In genomic region chr1:247008406-247008799, GRCh38 we compare ENCODE assay signal across 8 cellular contexts. TPM values are rescaled to one million over a fixed set of nuclear protein-coding genes. Genes with fewer than 3 reads are reported as not detected.
DNase-seq lines count a peak whose midpoint lies in the region; ATAC-seq and TF ChIP-seq lines count a peak whose summit lies in the region.

No MANE protein-coding gene starts in this region.

- CTCF ChIA-PET in activated CD8-positive, alpha-beta T cell treated with anti-CD3 and anti-CD28 coated beads for 36 hours (lab: Charles Lee) = interaction anchor here (1.4 kb wide), 1 partner anchor 29 kb away, joined by 3 read pairs; no protein-coding TSS in a partner anchor

- no peak for ATAC-seq in heart right ventricle
- ATAC-seq in activated CD8-positive, alpha-beta T cell treated with anti-CD3 and anti-CD28 coated beads for 36 hours = no peak

- DNase-seq in heart right ventricle = no peak
- no peak for DNase-seq in right atrium auricular region (ENCODE audit: low spot score)
- no peak for DNase-seq in activated CD8-positive, alpha-beta T cell treated with anti-CD3 and anti-CD28 coated beads for 36 hours
- no peak for DNase-seq in type B pancreatic cell (ENCODE audit: extremely low spot score, unreplicated experiment)
- DNase-seq in activated CD4-positive, alpha-beta T cell treated with anti-CD3 and anti-CD28 coated beads for 1 hour = no peak
- no peak for DNase-seq in ovary
- DNase-seq in tibial artery = no peak

- TF ChIP-seq POLR2A in ovary (IDR thresholded peaks at IDR 0.05) = no peak

- no peaks in the 10 kb centered on the region for H3K36me3 ChIP-seq in heart right ventricle
- no peaks in the 10 kb centered on the region for H3K36me3 ChIP-seq in right atrium auricular region
- H3K36me3 ChIP-seq in iPS-15b (ENCODE audit: control insufficient read depth, insufficient read depth, low read length) = no peaks in the 10 kb centered on the region
- H3K36me3 ChIP-seq in ovary = no peaks in the 10 kb centered on the region
- H3K36me3 ChIP-seq in tibial artery = no peaks in the 10 kb centered on the region

- peaks cover 17% of the 10 kb centered on the region for H3K36me3 Mint-ChIP-seq in activated CD8-positive, alpha-beta T cell treated with anti-CD3 and anti-CD28 coated beads for 36 hours (ENCODE audit: low read depth)
- peaks cover 23% of the 10 kb centered on the region for H3K36me3 Mint-ChIP-seq in type B pancreatic cell

- intact Hi-C loops in heart right ventricle (cut with DNase I) (no loop called here), ovary (cut with DNase I) (no loop called here), tibial artery (cut with DNase I; ENCODE audit: low total_unique reads) (no loop called here)
- intact Hi-C loops in activated CD8-positive, alpha-beta T cell treated with anti-CD3 and anti-CD28 coated beads for 36 hours (cut with micrococcal nuclease) = no loop called here

- H3K9me3 ChIP-seq in heart right ventricle (peaks cover 0 to 49% (median 5%) of the 10 kb centered on the region in 11 donors), right atrium auricular region (peaks cover 0 to 6% of the 10 kb centered on the region in 2 donors), iPS-15b (ENCODE audit: control insufficient read depth, insufficient read depth, low read length) (no peaks in the 10 kb centered on the region), ovary (no peaks in the 10 kb centered on the region), tibial artery (peaks cover 0 to 29% (median 7%) of the 10 kb centered on the region in 3 donors)

- H3K4me1 ChIP-seq in heart right ventricle (peaks cover 0 to 8% (median 0%) of the 10 kb centered on the region in 9 donors), right atrium auricular region (peaks cover 0 to 3% of the 10 kb centered on the region in 2 donors), iPS-15b (ENCODE audit: control insufficient read depth, insufficient read depth, low read length) (no peaks in the 10 kb centered on the region), ovary (ENCODE audit: insufficient read depth) (no peaks in the 10 kb centered on the region), tibial artery (peaks cover 0 to 13% (median 5%) of the 10 kb centered on the region in 4 donors)

- TF ChIP-seq EP300 in ovary (IDR thresholded peaks at IDR 0.05) = no peak

- H3K4me3 ChIP-seq in heart right ventricle = peak overlapping the region in 6 of 10 donors; percentile 60 to 69 (median 66)
- H3K4me3 ChIP-seq in right atrium auricular region = peak overlapping the region in 1 of 2 donors; percentile 62
- H3K4me3 ChIP-seq in iPS-15b (ENCODE audit: low read depth, low read length) = peak overlapping the region; percentile 94
- no peak overlapping the region for H3K4me3 ChIP-seq in ovary
- peak overlapping the region in 1 of 2 donors; percentile 62 for H3K4me3 ChIP-seq in tibial artery

- H3K9me3 Mint-ChIP-seq in activated CD8-positive, alpha-beta T cell treated with anti-CD3 and anti-CD28 coated beads for 36 hours = peaks cover 14% of the 10 kb centered on the region
- H3K9me3 Mint-ChIP-seq in type B pancreatic cell = peaks cover 6% of the 10 kb centered on the region

- no peak overlapping the region for H3K9ac ChIP-seq in iPS-15b (ENCODE audit: low read depth, low read length)

- no peak overlapping the region for H3K27ac Mint-ChIP-seq in activated CD8-positive, alpha-beta T cell treated with anti-CD3 and anti-CD28 coated beads for 36 hours
- peak overlapping the region; percentile 99 for H3K27ac Mint-ChIP-seq in type B pancreatic cell

- 87% methylated on average over 13 of the region's 13 CpGs for WGBS in heart right ventricle, 2 donors
- 73 to 80% (median 78%) methylated on average over 13 of the region's 13 CpGs for WGBS in ovary, 3 donors

- POLR2A ChIA-PET in activated CD8-positive, alpha-beta T cell treated with anti-CD3 and anti-CD28 coated beads for 36 hours (lab: Charles Lee) = no interaction called here

- H3K27ac ChIP-seq in heart right ventricle = no peak overlapping the region
- no peak overlapping the region for H3K27ac ChIP-seq in right atrium auricular region
- H3K27ac ChIP-seq in ovary = no peak overlapping the region
- H3K27ac ChIP-seq in tibial artery = no peak overlapping the region

- H3K4me3 Mint-ChIP-seq in activated CD8-positive, alpha-beta T cell treated with anti-CD3 and anti-CD28 coated beads for 36 hours = peak overlapping the region; percentile 85
- H3K4me3 Mint-ChIP-seq in type B pancreatic cell = peak overlapping the region; percentile 100

- peaks cover 0 to 19% (median 11%) of the 10 kb centered on the region in 7 donors for H3K27me3 ChIP-seq in heart right ventricle
- no peaks in the 10 kb centered on the region for H3K27me3 ChIP-seq in right atrium auricular region
- H3K27me3 ChIP-seq in iPS-15b (ENCODE audit: control insufficient read depth, insufficient read depth, low read length) = no peaks in the 10 kb centered on the region
- no peaks in the 10 kb centered on the region for H3K27me3 ChIP-seq in ovary
- H3K27me3 ChIP-seq in tibial artery = no peaks in the 10 kb centered on the region

- peaks cover 33% of the 10 kb centered on the region for H3K27me3 Mint-ChIP-seq in activated CD8-positive, alpha-beta T cell treated with anti-CD3 and anti-CD28 coated beads for 36 hours
- H3K27me3 Mint-ChIP-seq in type B pancreatic cell = peaks cover 3% of the 10 kb centered on the region

- peaks cover 4% of the 10 kb centered on the region for H3K4me1 Mint-ChIP-seq in activated CD8-positive, alpha-beta T cell treated with anti-CD3 and anti-CD28 coated beads for 36 hours (ENCODE audit: low read depth)
- H3K4me1 Mint-ChIP-seq in type B pancreatic cell (ENCODE audit: unreplicated experiment) = peaks cover 5% of the 10 kb centered on the region

- TF ChIP-seq CTCF in heart right ventricle (IDR thresholded peaks at IDR 0.05) (no peak), right atrium auricular region (IDR thresholded peaks at IDR 0.05) (no peak), type B pancreatic cell (conservative IDR thresholded peaks at IDR 0.05) (no peak), ovary (IDR thresholded peaks at IDR 0.05) (no peak), tibial artery (IDR thresholded peaks at IDR 0.05) (no peak)
- no peak for TF ChIP-seq CTCF in activated CD8-positive, alpha-beta T cell treated with anti-CD3 and anti-CD28 coated beads for 36 hours (IDR thresholded peaks at IDR 0.05)

RNA-seq across cellular contexts. Expression of gene ZNF695, which starts 0.5 kb away (rescaled TPM):
- total RNA-seq in heart right ventricle (under 1 TPM in 2 of 10 donors, not detected in 8; 0.19 to 0.25 TPM), right atrium auricular region (under 1 TPM in 1 of 2 donors, not detected in 1; 0.08 TPM), type B pancreatic cell (ENCODE audit: low replicate concordance) (7.4 and 17.9 TPM in 2 replicates), ovary (1 to 10 TPM in 1 of 7 donors, under 1 TPM in 2, not detected in 4; 0.28 to 3.4 (median 0.72) TPM)
- polyA plus RNA-seq in heart right ventricle (under 1 TPM in 1 of 2 donors, not detected in 1; 0.01 TPM), ovary (under 1 TPM; 0.23 to 0.35 TPM)
- total RNA-seq in activated CD8-positive, alpha-beta T cell treated with anti-CD3 and anti-CD28 coated beads for 36 hours = 1 to 10 TPM; 1.1 to 2.6 TPM
